ENCODE assay signal across 14 cellular contexts in the genomic region with DNA sequence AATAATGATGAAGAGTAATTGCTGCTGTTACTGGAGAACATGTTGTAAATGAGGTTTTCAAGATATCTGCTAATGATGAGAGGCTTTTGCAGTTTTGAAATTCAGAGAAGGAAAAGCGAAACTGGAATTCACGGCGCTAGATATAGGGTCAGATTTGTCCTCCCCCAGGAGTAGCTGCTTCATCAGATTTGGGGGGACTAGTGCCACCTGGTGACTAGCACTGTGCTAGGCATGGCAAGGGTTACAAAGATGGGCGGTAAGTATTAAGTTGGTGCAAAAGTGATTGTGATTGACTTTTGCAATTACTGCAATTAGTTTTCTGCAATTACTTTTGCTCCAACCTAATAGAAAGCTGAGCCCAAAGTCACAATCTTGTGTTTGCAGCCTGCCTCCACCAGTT.
DNase-seq lines count a peak whose midpoint lies in the region; FAIRE-seq and TF ChIP-seq lines count a peak whose summit lies in the region.
"Had no signal": no experiment of that assay in that cellular context is flagged by ENCODE, and none has a peak within 500 bp of the region (broad histone marks: within the 10 kb centered on the region; RNA-seq: fewer than 3 reads in every experiment).

No MANE protein-coding gene starts in this region.

- H3K4me1 ChIP-seq in ACC112 (ENCODE audit: control insufficient read depth, insufficient read depth, low read length, unreplicated experiment): no peaks in the 10 kb centered on the region
- H3K4me1 ChIP-seq in H1 (replicated peaks in 1 of 4; ENCODE audit: control insufficient read depth in 3 of 4, insufficient read depth in 4 of 4, low read length in 3 of 4): peaks cover 3 to 10% (median 6%) of the 10 kb centered on the region in 4 experiments; a peak in 4 of 7 replicates
- H3K4me1 ChIP-seq in GM23248 (ENCODE audit: insufficient read depth): no peaks in the 10 kb centered on the region
- H3K4me1 ChIP-seq: esophagus muscularis mucosa had no signal

- no peak for FAIRE-seq in H1 (lab: Jason Lieb, UNC)

- H4K20me1 ChIP-seq in H1 (replicated peaks in 1 of 2; ENCODE audit: control insufficient read depth in 1 of 2, insufficient read depth in 2 of 2, low read length in 2 of 2): no peaks in the 10 kb centered on the region
- no peaks in the 10 kb centered on the region for H4K20me1 ChIP-seq in GM23248 (ENCODE audit: insufficient read depth)

- no peak overlapping the region for H2BK15ac ChIP-seq in H1 (ENCODE audit: low read length)

- WGBS in H1 (ENCODE audit: extremely low coverage in 1 of 2, insufficient coverage in 1 of 2, insufficient read length in 1 of 2, insufficient replicate concordance in 2 of 2, low coverage in 1 of 2, low lambda C conversion rate in 2 of 2, missing lambda C conversion rate in 1 of 2), 2 experiments: 75% methylated on average over 4 of the region's 4 CpGs; no CpG with 5 or more reads in 1 of the 2 experiments
- 54 to 57% methylated on average over 4 of the region's 4 CpGs for WGBS in GM23248 (ENCODE audit: low coverage in 1 of 2, low lambda C conversion rate in 2 of 2, missing lambda C conversion rate in 2 of 2), 2 experiments

- no peak overlapping the region for H3K14ac ChIP-seq in H1 (ENCODE audit: insufficient read length)

- no peak for DNase-seq in GM20000 (ENCODE audit: low spot score)
- peak; percentile 24 for DNase-seq in NCI-H460 (ENCODE audit: extremely low read depth, low read depth)
- no peak for DNase-seq in H1 (ENCODE audit: low read depth in 1 of 2, low spot score in 2 of 2)
- DNase-seq in NCI-H146 treated with DMSO at 0.1 percent for 48 hours (lab: John Stamatoyannopoulos, UW; ENCODE audit: unreplicated experiment): no peak
- DNase-seq in NK-92 (lab: John Stamatoyannopoulos, UW; ENCODE audit: unreplicated experiment): no peak
- no peak for DNase-seq in DMS 273 (lab: John Stamatoyannopoulos, UW; ENCODE audit: unreplicated experiment)
- DNase-seq in GM23248: no peak
- DNase-seq: CD8-positive, alpha-beta T cell; left cardiac atrium; NCI-H2029 treated with DMSO at 0.1 percent for 48 hours; stimulated activated CD4-positive, alpha-beta T cell treated with anti-CD3 and anti-CD28 coated beads, Interleukin-2, amount 100 ng/mL, for 24 hours; SW 1271 had no signal

- no peak overlapping the region for H3K27ac ChIP-seq in ACC112 (ENCODE audit: low read depth, low read length)
- H3K27ac ChIP-seq in H1 (ENCODE audit: low read depth, low read length): no peak overlapping the region
- H3K27ac ChIP-seq in GM23248: no peak overlapping the region
- H3K27ac ChIP-seq: esophagus muscularis mucosa had no signal

- H3K79me2 ChIP-seq in ACC112 (ENCODE audit: control insufficient read depth, insufficient read depth, low read length, unreplicated experiment) (no peaks in the 10 kb centered on the region), H1 (ENCODE audit: control insufficient read depth in 1 of 2, insufficient read depth in 2 of 2, low read length in 2 of 2) (no peaks in the 10 kb centered on the region), GM23248 (ENCODE audit: insufficient read depth) (no peaks in the 10 kb centered on the region)

- H4K8ac ChIP-seq in H1 (ENCODE audit: extremely low read depth, insufficient read depth, low read length): no peak overlapping the region

- no peak overlapping the region for H2BK5ac ChIP-seq in H1 (ENCODE audit: low read depth, low read length)

- no peaks in the 10 kb centered on the region for H3K79me1 ChIP-seq in H1 (ENCODE audit: low read depth, low read length)

- H3F3A ChIP-seq in GM23248 (ENCODE audit: insufficient read depth): no peaks in the 10 kb centered on the region

- H2AFZ ChIP-seq in ACC112 (ENCODE audit: low read length, unreplicated experiment): no peak overlapping the region
- no peak overlapping the region for H2AFZ ChIP-seq in H1 (ENCODE audit: low read length)
- no peak overlapping the region for H2AFZ ChIP-seq in GM23248

- H4K5ac ChIP-seq in H1 (ENCODE audit: insufficient read length, low read depth, low read length): no peak overlapping the region

- no peak overlapping the region for H3K56ac ChIP-seq in H1 (replicated peaks; ENCODE audit: insufficient read length, low read depth, low read length)

- no peaks in the 10 kb centered on the region for H3K36me3 ChIP-seq in ACC112 (ENCODE audit: insufficient read depth, low read length)
- no peaks in the 10 kb centered on the region for H3K36me3 ChIP-seq in H1 (ENCODE audit: control insufficient read depth in 2 of 4, insufficient read depth in 4 of 4, low read length in 3 of 4)
- H3K36me3 ChIP-seq in GM23248 (ENCODE audit: low read depth): no peaks in the 10 kb centered on the region
- H3K36me3 ChIP-seq: esophagus muscularis mucosa had no signal

- peak overlapping the region; percentile 54; the same call in 1 of the 2 replicates for H3K4me3 ChIP-seq in ACC112 (ENCODE audit: low read depth, low read length)
- H3K4me3 ChIP-seq in H1 (ENCODE audit: extremely low read depth in 1 of 4, insufficient read depth in 2 of 4, low read depth in 3 of 4, low read length in 4 of 4): peak overlapping the region in 1 of 4 experiments; percentile 12; a peak in 1 of 8 replicates
- no peak overlapping the region for H3K4me3 ChIP-seq in GM23248
- H3K4me3 ChIP-seq: esophagus muscularis mucosa had no signal

- TF ChIP-seq EP300 in H1 (IDR thresholded peaks at IDR 0.05; ENCODE audit: borderline replicate concordance in 1 of 2, low read depth in 2 of 2, low read length in 2 of 2): no peak

- no peak overlapping the region for H2AK5ac ChIP-seq in H1 (ENCODE audit: low read depth, low read length)

- H3K23me2 ChIP-seq in H1 (ENCODE audit: low read depth, low read length): no peaks in the 10 kb centered on the region

- no peak overlapping the region for H3K18ac ChIP-seq in H1 (ENCODE audit: extremely low read depth, low read length)

- no peak overlapping the region for H3K4ac ChIP-seq in H1 (replicated peaks; ENCODE audit: insufficient read length, low read depth, low read length)

- H2BK20ac ChIP-seq in H1 (ENCODE audit: low read length): no peak overlapping the region

- H3K27me3 ChIP-seq in ACC112 (ENCODE audit: insufficient read depth, low read length): no peaks in the 10 kb centered on the region
- H3K27me3 ChIP-seq in H1 (replicated peaks in 1 of 4; ENCODE audit: control insufficient read depth in 3 of 4, extremely low read depth in 1 of 4, insufficient read depth in 3 of 4, low read length in 3 of 4): no peaks in the 10 kb centered on the region; a peak in 1 of 7 replicates
- no peaks in the 10 kb centered on the region for H3K27me3 ChIP-seq in GM23248 (replicated peaks; ENCODE audit: insufficient read depth)
- H3K27me3 ChIP-seq: esophagus muscularis mucosa had no signal

- no peak overlapping the region for H4K91ac ChIP-seq in H1 (replicated peaks; ENCODE audit: insufficient read length, low read length)

- H2BK120ac ChIP-seq in H1 (replicated peaks; ENCODE audit: low read depth, low read length): no peak overlapping the region

- no peak for TF ChIP-seq POLR2A in H1 (IDR thresholded peaks at IDR 0.05; ENCODE audit: control extremely low read depth in 1 of 2, low read depth in 2 of 2, low read length in 2 of 2)

- peak; percentile 63 to 66 for TF ChIP-seq RAD21 in H1 (IDR thresholded peaks at IDR 0.05 in 1 of 2, conservative IDR thresholded peaks at IDR 0.05 in 1 of 2; ENCODE audit: low read depth in 2 of 2, low read length in 2 of 2)

- CTCF ChIA-PET in H1 (lab: Charles Lee; ENCODE audit: partially characterized antibody): interaction anchor here (0.9 to 2.0 kb wide), 4 partner anchors 9 to 164 kb away, joined by 3 to 6 read pairs (median 4); no protein-coding TSS in a partner anchor

- POLR2A ChIA-PET in H1 (lab: Charles Lee; ENCODE audit: partially characterized antibody): no interaction called here

- H3K9me3 ChIP-seq in H1 (ENCODE audit: insufficient read depth in 2 of 2, low read depth in 1 of 2, low read length in 1 of 2): no peaks in the 10 kb centered on the region; a peak in 1 of 4 replicates
- no peaks in the 10 kb centered on the region for H3K9me3 ChIP-seq in GM23248 (ENCODE audit: low read depth)
- H3K9me3 ChIP-seq: esophagus muscularis mucosa had no signal

- H3K9ac ChIP-seq in H1 (replicated peaks in 1 of 4; ENCODE audit: extremely low read depth in 1 of 4, low read depth in 3 of 4, low read length in 3 of 4) (no peak overlapping the region), GM23248 (no peak overlapping the region)

- H3K4me2 ChIP-seq in H1 (ENCODE audit: insufficient read depth in 1 of 2, low read depth in 2 of 2, low read length in 2 of 2): peak overlapping the region; percentile 14 to 24; a peak in 2 of 4 replicates
- no peak overlapping the region for H3K4me2 ChIP-seq in GM23248 (ENCODE audit: unreplicated experiment)

- no peak overlapping the region for H2BK12ac ChIP-seq in H1 (ENCODE audit: low read depth, low read length)

- no peak overlapping the region for H3K23ac ChIP-seq in H1 (ENCODE audit: insufficient read length)

- TF ChIP-seq CTCF in GM20000 (IDR thresholded peaks at IDR 0.05; ENCODE audit: extremely low read depth, missing control alignments) (peak; percentile 16), H1 (IDR thresholded peaks at IDR 0.05; ENCODE audit: control extremely low read depth in 1 of 3, insufficient read depth in 1 of 3, low read depth in 1 of 3, low read length in 3 of 3) (peak; percentile 45 to 69 (median 59))

- in situ Hi-C loops in GM23248 (cut with MboI): no loop called here

- no peaks in the 10 kb centered on the region for H3K9me2 ChIP-seq in GM23248 (ENCODE audit: insufficient read depth)

TF ChIP-seq in H1, 55 proteins besides CTCF, POLR2A, EP300 and RAD21:
- TF ChIP-seq EGR1 (IDR thresholded peaks at IDR 0.05; ENCODE audit: borderline replicate concordance, low read depth, low read length): no peak
- 0 out of 2 replicates have a peak, but pooled peaks have one; percentile 15 for TF ChIP-seq MAFK (IDR thresholded peaks at IDR 0.05; ENCODE audit: low read depth, low read length)
- no peak for TF ChIP-seq RNF2 (IDR thresholded peaks at IDR 0.05; ENCODE audit: borderline replicate concordance, low read depth, low read length, missing control alignments, poor library complexity, severe bottlenecking)
